23 cellular contexts compared by ENCODE assay signal in genomic region chr6:131024565-131024964, GRCh38. TPM values are rescaled to one million over a fixed set of nuclear protein-coding genes. Genes with fewer than 3 reads are reported as not detected.
DNase-seq lines count a peak whose midpoint lies in the region; ATAC-seq, FAIRE-seq and TF ChIP-seq lines count a peak whose summit lies in the region.
"Had no signal": no experiment of that assay in that cellular context is flagged by ENCODE, and none has a peak within 500 bp of the region (broad histone marks: within the 10 kb centered on the region; RNA-seq: fewer than 3 reads in every experiment).

No MANE protein-coding gene starts in this region.

- peak overlapping the region; percentile 78; the same call in 1 of the 2 replicates for H3K23ac ChIP-seq in IMR-90 (ENCODE audit: low read depth, low read length)

- intact Hi-C loops in IMR-90 (cut with micrococcal nuclease) (no loop called here), aorta (cut with DNase I) (no loop called here)

- in situ Hi-C loops in IMR-90 (cut with MboI; ENCODE audit: low sequenced_read_pairs) = no loop called here

- H3K9me3 Mint-ChIP-seq in nephron progenitor cell = peaks cover 12% of the 10 kb centered on the region
- H3K9me3 Mint-ChIP-seq: activated CD4-positive, alpha-beta memory T cell treated with anti-CD3 and anti-CD28 coated beads, Interleukin-2, amount 10 ng/mL, durations not matched to agents 7 days and 5 days had no signal

- dilution Hi-C loops in IMR-90 (cut with HindIII; ENCODE audit: low sequenced_read_pairs, unreplicated experiment) = no loop called here

- no CpG with 5 or more reads among the region's 6 CpGs for WGBS in IMR-90 (ENCODE audit: extremely low coverage in 2 of 2, insufficient read length in 1 of 2), 2 experiments
- 98 to 99% methylated on average over 6 of the region's 6 CpGs for WGBS in aorta, 2 donors

- no peak overlapping the region for H3K56ac ChIP-seq in IMR-90 (ENCODE audit: extremely low read depth, insufficient read depth, low read length)

- 0 out of 2 replicates have a peak overlapping the region, but pooled peaks have one; percentile 65 for H2AK5ac ChIP-seq in IMR-90 (ENCODE audit: low read depth, low read length)

- no peaks in the 10 kb centered on the region for H3K27me3 Mint-ChIP-seq in nephron progenitor cell (ENCODE audit: low read depth, poor library complexity)
- H3K27me3 Mint-ChIP-seq: activated CD4-positive, alpha-beta memory T cell treated with anti-CD3 and anti-CD28 coated beads, Interleukin-2, amount 10 ng/mL, durations not matched to agents 7 days and 5 days; activated naive CD8-positive, alpha-beta T cell had no signal

- H3K4me3 Mint-ChIP-seq in nephron progenitor cell = no peak overlapping the region
- H3K4me3 Mint-ChIP-seq: activated CD4-positive, alpha-beta memory T cell treated with anti-CD3 and anti-CD28 coated beads, Interleukin-2, amount 10 ng/mL, durations not matched to agents 7 days and 5 days; activated naive CD8-positive, alpha-beta T cell had no signal

- H2BK20ac ChIP-seq in IMR-90 (ENCODE audit: low read depth, low read length) = peak overlapping the region; percentile 17; the same call in 1 of the 2 replicates

- ATAC-seq in GM18498 (IDR thresholded peaks at IDR 0.05; ENCODE audit: unreplicated experiment) = peak; percentile 55
- peak; percentile 78 for ATAC-seq in GM21717 (IDR thresholded peaks at IDR 0.05; ENCODE audit: unreplicated experiment)
- no peak for ATAC-seq in IMR-90 (ENCODE audit: low read depth)
- no peak for ATAC-seq in aorta (ENCODE audit: low FRiP score)
- ATAC-seq: K562 had no signal

- peaks cover 17% of the 10 kb centered on the region for H4K20me1 ChIP-seq in IMR-90 (ENCODE audit: insufficient read depth, low read length)

- no peak overlapping the region for H2AFZ ChIP-seq in IMR-90 (replicated peaks; ENCODE audit: low read length, poor library complexity)

- H3K36me3 Mint-ChIP-seq in nephron progenitor cell (ENCODE audit: low read depth) = peaks cover 19% of the 10 kb centered on the region

- no TSS peak for BruUV-seq in IMR-90 (replicated peaks; lab: Mats Ljungman, UMichigan)

- H4K91ac ChIP-seq in IMR-90 (ENCODE audit: insufficient read depth, low read depth, low read length) = 0 out of 2 replicates have a peak overlapping the region, but pooled peaks have one; percentile 54

- no peak overlapping the region; the same call in 1 of the 2 replicates for H3K18ac ChIP-seq in IMR-90 (ENCODE audit: low read depth, low read length)

- no peak for FAIRE-seq in D721Med (lab: Jason Lieb, UNC)
- FAIRE-seq: GM19239, K562 had no signal

- TF ChIP-seq POLR2A in IMR-90 (IDR thresholded peaks at IDR 0.05; ENCODE audit: low read depth, low read length) = no peak

- peaks cover 30 to 65% of the 10 kb centered on the region in 2 experiments for H3K79me1 ChIP-seq in IMR-90 (ENCODE audit: low read depth in 1 of 2, low read length in 2 of 2)

- 0 out of 2 replicates have a peak overlapping the region, but pooled peaks have one; percentile 78 for H3K4ac ChIP-seq in IMR-90 (ENCODE audit: low read depth, low read length)

- H3K27ac ChIP-seq in IMR-90 (ENCODE audit: insufficient read depth, low read length) (peak overlapping the region; percentile 30; the same call in 1 of the 2 replicates), aorta (ENCODE audit: low read depth in 1 of 2, low read length in 2 of 2) (no peak overlapping the region)
- H3K27ac ChIP-seq: neutrophil, Peyer's patch, skin epidermis had no signal

- H3K14ac ChIP-seq in IMR-90 (replicated peaks; ENCODE audit: low read depth, low read length) = 0 out of 2 replicates have a peak overlapping the region, but pooled peaks have one; percentile 11

- TF ChIP-seq RAD21 in IMR-90 (IDR thresholded peaks at IDR 0.05; ENCODE audit: low read length) = no peak

- H3K27me3 ChIP-seq in IMR-90 (ENCODE audit: control insufficient read depth, insufficient read depth, low read length) = no peaks in the 10 kb centered on the region
- no peaks in the 10 kb centered on the region for H3K27me3 ChIP-seq in aorta (ENCODE audit: control insufficient read depth in 1 of 2, insufficient read depth in 2 of 2, low read length in 1 of 2)
- H3K27me3 ChIP-seq: neutrophil, Peyer's patch had no signal

- H2BK120ac ChIP-seq in IMR-90 (ENCODE audit: low read depth, low read length) = peak overlapping the region; percentile 14

- H4K5ac ChIP-seq in IMR-90 (ENCODE audit: low read depth, low read length) = no peak overlapping the region

- DNase-seq in IMR-90 (no peak), nephron progenitor cell (no peak), DMS153 (lab: John Stamatoyannopoulos, UW) (no peak), putamen (ENCODE audit: low spot score) (no peak), aorta (no peak), D721Med (ENCODE audit: insufficient read length, low spot score) (no peak)
- DNase-seq: activated CD4-positive, alpha-beta memory T cell treated with anti-CD3 and anti-CD28 coated beads, Interleukin-2, amount 10 ng/mL, durations not matched to agents 7 days and 5 days; activated CD4-positive, CD25-positive, alpha-beta regulatory T cell treated with anti-CD3 and anti-CD28 coated beads, Interleukin-2, amount 50 U/mL, for 72 hours; C1 segment of cervical spinal cord; glutamatergic neuron; MM.1S; NCI-H1436 treated with DMSO at 0.1 percent for 48 hours; NK-92 treated with Interleukin-12 subunit alpha and Interleukin-12 subunit beta, amount 100 ng/mL, for 24 hours; Peyer's patch; SIG-M5; stimulated activated CD4-positive, alpha-beta T cell treated with anti-CD3 and anti-CD28 coated beads, Interleukin-1b, Interleukin-23, amount 100 ng/mL, for 48 hours had no signal

- peaks cover 8% of the 10 kb centered on the region for H3K9me1 ChIP-seq in IMR-90 (ENCODE audit: insufficient read depth, low read length)

- POLR2A ChIA-PET in IMR-90 (lab: Charles Lee; ENCODE audit: unreplicated experiment) = no interaction called here

- CTCF ChIA-PET in IMR-90 (lab: Yijun Ruan, JAX) = no interaction called here

- 0 out of 4 replicates have a peak overlapping the region, but pooled peaks of 1 of the 2 experiments have one; percentile 6 for H4K8ac ChIP-seq in IMR-90 (ENCODE audit: low read depth in 2 of 2, low read length in 2 of 2)

- H3K9me3 ChIP-seq in IMR-90 (ENCODE audit: control insufficient read depth, insufficient read depth, low read length) (no peaks in the 10 kb centered on the region), aorta (ENCODE audit: control insufficient read depth, low read length) (no peaks in the 10 kb centered on the region)
- H3K9me3 ChIP-seq: neutrophil, Peyer's patch had no signal

- H3K4me1 ChIP-seq in IMR-90 (ENCODE audit: control insufficient read depth, insufficient read depth, low read length) (peaks cover 9% of the 10 kb centered on the region), aorta (ENCODE audit: control insufficient read depth in 1 of 2, insufficient read depth in 2 of 2, low read length in 2 of 2) (no peaks in the 10 kb centered on the region)
- H3K4me1 ChIP-seq: Peyer's patch had no signal

- H2BK5ac ChIP-seq in IMR-90 (ENCODE audit: low read depth, low read length, poor library complexity, severe bottlenecking) = peak overlapping the region; percentile 84

- H3K9ac ChIP-seq in IMR-90 (ENCODE audit: low read depth, low read length) = no peak overlapping the region

- peak overlapping the region; percentile 16; the same call in 1 of the 3 replicates for H2BK15ac ChIP-seq in IMR-90 (ENCODE audit: low read depth, low read length)

- H3K27ac Mint-ChIP-seq in nephron progenitor cell = peak overlapping the region; percentile 63
- H3K27ac Mint-ChIP-seq: activated CD4-positive, alpha-beta memory T cell treated with anti-CD3 and anti-CD28 coated beads, Interleukin-2, amount 10 ng/mL, durations not matched to agents 7 days and 5 days; activated naive CD8-positive, alpha-beta T cell had no signal

- no peaks in the 10 kb centered on the region; the same call in 1 of the 2 replicates for H3K36me3 ChIP-seq in IMR-90 (ENCODE audit: control insufficient read depth, insufficient read depth, low read length)
- H3K36me3 ChIP-seq in aorta (ENCODE audit: control insufficient read depth in 1 of 2, insufficient read depth in 2 of 2, low read length in 1 of 2) = no peaks in the 10 kb centered on the region
- H3K36me3 ChIP-seq: neutrophil, Peyer's patch had no signal

- peaks cover 23% of the 10 kb centered on the region for H3K4me1 Mint-ChIP-seq in nephron progenitor cell

- peak overlapping the region; percentile 76; the same call in 1 of the 2 replicates for H3K4me2 ChIP-seq in IMR-90 (ENCODE audit: low read depth, low read length)

- H3K4me3 ChIP-seq in IMR-90 (ENCODE audit: insufficient read depth, low read depth, low read length) (no peak overlapping the region), aorta (ENCODE audit: low read length in 2 of 2) (no peak overlapping the region)
- H3K4me3 ChIP-seq: K562, Peyer's patch, skin epidermis had no signal

- no peak overlapping the region for H2AK9ac ChIP-seq in IMR-90 (replicated peaks; ENCODE audit: low read depth, low read length, poor library complexity)

- no peak for TF ChIP-seq CTCF in IMR-90 (conservative IDR thresholded peaks at IDR 0.05; ENCODE audit: low read depth, low read length)
- no peak for TF ChIP-seq CTCF in nephron progenitor cell (IDR thresholded peaks at IDR 0.05)
- no peak for TF ChIP-seq CTCF in D721Med (IDR thresholded peaks at IDR 0.05; ENCODE audit: insufficient read depth, missing control alignments)

TF ChIP-seq in IMR-90, 13 proteins besides CTCF, POLR2A, EP300 and RAD21 (continues in another document):
- no peak for TF ChIP-seq RCOR1 (IDR thresholded peaks at IDR 0.05; ENCODE audit: insufficient replicate concordance, low read length)
- no peak for TF ChIP-seq CHD1 (IDR thresholded peaks at IDR 0.05; ENCODE audit: low read depth, low read length)
- no peak for TF ChIP-seq SMC3 (IDR thresholded peaks at IDR 0.05; ENCODE audit: low read depth, low read length)
- no peak for TF ChIP-seq RFX5 (IDR thresholded peaks at IDR 0.05; ENCODE audit: low read depth, low read length)
- no peak for TF ChIP-seq MXI1 (IDR thresholded peaks at IDR 0.05; ENCODE audit: borderline replicate concordance, low read depth, low read length)
- TF ChIP-seq MAFK (IDR thresholded peaks at IDR 0.05; ENCODE audit: low read depth, low read length) = no peak
- TF ChIP-seq MAZ (IDR thresholded peaks at IDR 0.05; ENCODE audit: borderline replicate concordance, low read depth, low read length) = no peak
- no peak for TF ChIP-seq USF2 (IDR thresholded peaks at IDR 0.05; ENCODE audit: low read depth, low read length)

RNA-seq across cellular contexts. Expression of gene EPB41L2, which starts 38.5 kb away (rescaled TPM):
- 85.7 and 89.2 TPM in 2 replicates for total RNA-seq in IMR-90 (2012; rRNA removed)
- polyA plus RNA-seq in IMR-90 (2012; rRNA removed) = 81.5 and 99.8 TPM in 2 replicates
- polyA plus RNA-seq in IMR-90 (2012; cell fraction: cytosol; rRNA removed) = 21.4 and 45.0 TPM in 2 replicates
- 75.6 and 386 TPM in 2 replicates for polyA plus RNA-seq in IMR-90 (2012; cell fraction: nucleus; rRNA removed; ENCODE audit: low replicate concordance)
- total RNA-seq in aorta = 100 to 1,000 TPM; 176 to 340 TPM
- polyA plus RNA-seq in aorta = 10 to 100 TPM; 36.1 to 60.7 TPM

Comparison
In these comparisons a context has a peak if more than half of its experiments do, and no peak if none do; other contexts are left out.
1. ATAC-seq: peak in GM18498 (single experiment) and GM21717 (single experiment); none in IMR-90 (single experiment) and aorta (single experiment).